1 cellular context compared by ENCODE assay signal in the genomic region with DNA sequence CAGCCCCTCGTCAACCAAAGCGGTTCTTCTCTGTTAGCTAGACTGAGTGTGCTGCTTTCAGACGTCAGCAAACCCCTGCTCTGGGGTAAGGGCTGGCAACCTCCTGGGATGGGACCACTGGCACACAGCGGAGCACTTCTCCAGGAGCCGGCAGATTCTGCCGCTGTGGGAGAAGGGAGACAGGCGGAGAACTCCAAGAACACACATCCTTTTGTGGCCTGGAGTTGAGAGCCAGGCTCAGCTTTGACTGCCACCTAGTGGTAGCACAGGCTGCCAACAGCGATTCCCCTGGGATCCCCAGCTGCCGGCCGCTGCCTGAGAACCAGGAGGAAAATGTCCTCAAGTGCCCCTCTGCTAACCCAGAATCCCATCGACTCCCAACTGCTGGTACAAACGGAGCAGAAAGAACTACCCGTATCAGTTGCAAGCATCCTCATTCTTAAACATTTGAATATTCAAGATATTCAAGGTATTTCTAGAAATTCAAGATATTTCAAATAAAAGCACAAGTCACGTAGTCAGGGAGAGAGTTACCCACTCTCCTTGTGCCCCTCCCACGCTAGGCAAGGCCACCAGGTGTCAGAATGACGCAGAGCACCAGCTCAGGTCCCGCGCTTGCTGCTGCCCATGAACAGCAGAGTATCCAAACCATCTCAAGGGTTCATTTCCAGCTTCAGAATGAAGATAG.
TF ChIP-seq lines count a peak whose summit lies in the region.

No MANE protein-coding gene starts in this region.

TF ChIP-seq in HepG2, 621 proteins besides CTCF, POLR2A, EP300 and RAD21 (continued from another document and continues in another):
- TF ChIP-seq, protein P1, sequence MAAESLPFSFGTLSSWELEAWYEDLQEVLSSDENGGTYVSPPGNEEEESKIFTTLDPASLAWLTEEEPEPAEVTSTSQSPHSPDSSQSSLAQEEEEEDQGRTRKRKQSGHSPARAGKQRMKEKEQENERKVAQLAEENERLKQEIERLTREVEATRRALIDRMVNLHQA (CRISPR knock-in tag; IDR thresholded peaks at IDR 0.05): no peak
- TF ChIP-seq, protein P2, sequence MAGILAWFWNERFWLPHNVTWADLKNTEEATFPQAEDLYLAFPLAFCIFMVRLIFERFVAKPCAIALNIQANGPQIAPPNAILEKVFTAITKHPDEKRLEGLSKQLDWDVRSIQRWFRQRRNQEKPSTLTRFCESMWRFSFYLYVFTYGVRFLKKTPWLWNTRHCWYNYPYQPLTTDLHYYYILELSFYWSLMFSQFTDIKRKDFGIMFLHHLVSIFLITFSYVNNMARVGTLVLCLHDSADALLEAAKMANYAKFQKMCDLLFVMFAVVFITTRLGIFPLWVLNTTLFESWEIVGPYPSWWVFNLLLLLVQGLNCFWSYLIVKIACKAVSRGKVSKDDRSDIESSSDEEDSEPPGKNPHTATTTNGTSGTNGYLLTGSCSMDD (CRISPR knock-in tag; IDR thresholded peaks at IDR 0.05): no peak
- TF ChIP-seq, protein P3, sequence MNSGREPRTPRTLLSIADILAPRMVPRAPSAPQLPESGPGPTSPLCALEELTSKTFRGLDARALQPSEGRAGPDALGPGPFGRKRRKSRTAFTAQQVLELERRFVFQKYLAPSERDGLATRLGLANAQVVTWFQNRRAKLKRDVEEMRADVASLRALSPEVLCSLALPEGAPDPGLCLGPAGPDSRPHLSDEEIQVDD (CRISPR knock-in tag; IDR thresholded peaks at IDR 0.05; ENCODE audit: borderline replicate concordance): no peak
- TF ChIP-seq, protein P4, sequence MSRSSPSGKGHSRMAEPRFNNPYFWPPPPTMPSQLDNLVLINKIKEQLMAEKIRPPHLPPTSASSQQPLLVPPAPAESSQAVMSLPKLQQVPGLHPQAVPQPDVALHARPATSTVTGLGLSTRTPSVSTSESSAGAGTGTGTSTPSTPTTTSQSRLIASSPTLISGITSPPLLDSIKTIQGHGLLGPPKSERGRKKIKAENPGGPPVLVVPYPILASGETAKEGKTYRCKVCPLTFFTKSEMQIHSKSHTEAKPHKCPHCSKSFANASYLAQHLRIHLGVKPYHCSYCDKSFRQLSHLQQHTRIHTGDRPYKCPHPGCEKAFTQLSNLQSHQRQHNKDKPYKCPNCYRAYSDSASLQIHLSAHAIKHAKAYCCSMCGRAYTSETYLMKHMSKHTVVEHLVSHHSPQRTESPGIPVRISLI (CRISPR knock-in tag; IDR thresholded peaks at IDR 0.05; ENCODE audit: borderline replicate concordance): no peak
- TF ChIP-seq ARID4A (CRISPR knock-in tag; IDR thresholded peaks at IDR 0.05; ENCODE audit: borderline replicate concordance) (no peak; the same call in 1 of the 2 replicates), U2AF1 (optimal IDR thresholded peaks at IDR 0.05; ENCODE audit: low read depth, low read length) (no peak), ZNF850 (CRISPR knock-in tag; conservative IDR thresholded peaks at IDR 0.05) (no peak), PAF1 (CRISPR knock-in tag; IDR thresholded peaks at IDR 0.05) (no peak; the same call in 1 of the 2 replicates), ZBTB7B (CRISPR knock-in tag; IDR thresholded peaks at IDR 0.05) (no peak), ZNF710 (CRISPR knock-in tag; IDR thresholded peaks at IDR 0.05; ENCODE audit: borderline replicate concordance) (peak; percentile 21; the same call in 1 of the 2 replicates), JARID2 (CRISPR knock-in tag; IDR thresholded peaks at IDR 0.05; ENCODE audit: insufficient replicate concordance) (peak; percentile 35), MLX (CRISPR knock-in tag; IDR thresholded peaks at IDR 0.05) (no peak), RBFOX2 (IDR thresholded peaks at IDR 0.05; ENCODE audit: low read depth, low read length) (no peak), TARDBP (CRISPR knock-in tag; IDR thresholded peaks at IDR 0.05) (no peak), SALL1 (CRISPR knock-in tag; IDR thresholded peaks at IDR 0.05) (no peak), RARA (CRISPR knock-in tag; IDR thresholded peaks at IDR 0.05) (peak; percentile 42; the same call in 1 of the 2 replicates), KLF9 (CRISPR knock-in tag; IDR thresholded peaks at IDR 0.05; ENCODE audit: low read depth) (no peak), AHR (CRISPR knock-in tag; IDR thresholded peaks at IDR 0.05) (no peak), FOXJ3 (CRISPR knock-in tag; IDR thresholded peaks at IDR 0.05; ENCODE audit: borderline replicate concordance) (peak; percentile 51; the same call in 1 of the 2 replicates), AFF4 (CRISPR knock-in tag; IDR thresholded peaks at IDR 0.05) (no peak), ZSCAN30 (CRISPR knock-in tag; IDR thresholded peaks at IDR 0.05) (no peak), FOXO1 (CRISPR knock-in tag; IDR thresholded peaks at IDR 0.05) (no peak), TOE1 (CRISPR knock-in tag; IDR thresholded peaks at IDR 0.05) (no peak), ARNT (IDR thresholded peaks at IDR 0.05) (no peak), ZC3H13 (CRISPR knock-in tag; IDR thresholded peaks at IDR 0.05) (no peak), ZNF256 (CRISPR knock-in tag; conservative IDR thresholded peaks at IDR 0.05) (no peak), FOXA3 (CRISPR knock-in tag; IDR thresholded peaks at IDR 0.05) (0 out of 2 replicates have a peak, but pooled peaks have one; percentile 22), ZBTB33 (CRISPR knock-in tag; IDR thresholded peaks at IDR 0.05) (peak; percentile 84), SIX4 (CRISPR knock-in tag; IDR thresholded peaks at IDR 0.05) (no peak)
- TF ChIP-seq, protein P5, sequence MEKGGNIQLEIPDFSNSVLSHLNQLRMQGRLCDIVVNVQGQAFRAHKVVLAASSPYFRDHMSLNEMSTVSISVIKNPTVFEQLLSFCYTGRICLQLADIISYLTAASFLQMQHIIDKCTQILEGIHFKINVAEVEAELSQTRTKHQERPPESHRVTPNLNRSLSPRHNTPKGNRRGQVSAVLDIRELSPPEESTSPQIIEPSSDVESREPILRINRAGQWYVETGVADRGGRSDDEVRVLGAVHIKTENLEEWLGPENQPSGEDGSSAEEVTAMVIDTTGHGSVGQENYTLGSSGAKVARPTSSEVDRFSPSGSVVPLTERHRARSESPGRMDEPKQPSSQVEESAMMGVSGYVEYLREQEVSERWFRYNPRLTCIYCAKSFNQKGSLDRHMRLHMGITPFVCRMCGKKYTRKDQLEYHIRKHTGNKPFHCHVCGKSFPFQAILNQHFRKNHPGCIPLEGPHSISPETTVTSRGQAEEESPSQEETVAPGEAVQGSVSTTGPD (CRISPR knock-in tag; IDR thresholded peaks at IDR 0.05): no peak
- TF ChIP-seq, protein P6, sequence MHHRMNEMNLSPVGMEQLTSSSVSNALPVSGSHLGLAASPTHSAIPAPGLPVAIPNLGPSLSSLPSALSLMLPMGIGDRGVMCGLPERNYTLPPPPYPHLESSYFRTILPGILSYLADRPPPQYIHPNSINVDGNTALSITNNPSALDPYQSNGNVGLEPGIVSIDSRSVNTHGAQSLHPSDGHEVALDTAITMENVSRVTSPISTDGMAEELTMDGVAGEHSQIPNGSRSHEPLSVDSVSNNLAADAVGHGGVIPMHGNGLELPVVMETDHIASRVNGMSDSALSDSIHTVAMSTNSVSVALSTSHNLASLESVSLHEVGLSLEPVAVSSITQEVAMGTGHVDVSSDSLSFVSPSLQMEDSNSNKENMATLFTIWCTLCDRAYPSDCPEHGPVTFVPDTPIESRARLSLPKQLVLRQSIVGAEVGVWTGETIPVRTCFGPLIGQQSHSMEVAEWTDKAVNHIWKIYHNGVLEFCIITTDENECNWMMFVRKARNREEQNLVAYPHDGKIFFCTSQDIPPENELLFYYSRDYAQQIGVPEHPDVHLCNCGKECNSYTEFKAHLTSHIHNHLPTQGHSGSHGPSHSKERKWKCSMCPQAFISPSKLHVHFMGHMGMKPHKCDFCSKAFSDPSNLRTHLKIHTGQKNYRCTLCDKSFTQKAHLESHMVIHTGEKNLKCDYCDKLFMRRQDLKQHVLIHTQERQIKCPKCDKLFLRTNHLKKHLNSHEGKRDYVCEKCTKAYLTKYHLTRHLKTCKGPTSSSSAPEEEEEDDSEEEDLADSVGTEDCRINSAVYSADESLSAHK (CRISPR knock-in tag; IDR thresholded peaks at IDR 0.05; ENCODE audit: borderline replicate concordance): no peak
- TF ChIP-seq, protein P7, sequence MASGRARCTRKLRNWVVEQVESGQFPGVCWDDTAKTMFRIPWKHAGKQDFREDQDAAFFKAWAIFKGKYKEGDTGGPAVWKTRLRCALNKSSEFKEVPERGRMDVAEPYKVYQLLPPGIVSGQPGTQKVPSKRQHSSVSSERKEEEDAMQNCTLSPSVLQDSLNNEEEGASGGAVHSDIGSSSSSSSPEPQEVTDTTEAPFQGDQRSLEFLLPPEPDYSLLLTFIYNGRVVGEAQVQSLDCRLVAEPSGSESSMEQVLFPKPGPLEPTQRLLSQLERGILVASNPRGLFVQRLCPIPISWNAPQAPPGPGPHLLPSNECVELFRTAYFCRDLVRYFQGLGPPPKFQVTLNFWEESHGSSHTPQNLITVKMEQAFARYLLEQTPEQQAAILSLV (CRISPR knock-in tag; IDR thresholded peaks at IDR 0.05; ENCODE audit: borderline replicate concordance): no peak
